12 cellular contexts compared by ENCODE assay signal in genomic region chrX:20144491-20144890, GRCh38. TPM values are rescaled to one million over a fixed set of nuclear protein-coding genes. Genes with fewer than 3 reads are reported as not detected.
DNase-seq lines count a peak whose midpoint lies in the region; TF ChIP-seq lines count a peak whose summit lies in the region.
"Had no signal": no experiment of that assay in that cellular context is flagged by ENCODE, and none has a peak within 500 bp of the region (broad histone marks: within the 10 kb centered on the region; RNA-seq: fewer than 3 reads in every experiment).

No MANE protein-coding gene starts in this region.

- no peaks in the 10 kb centered on the region for H3K27me3 ChIP-seq in esophagus squamous epithelium

- TF ChIP-seq CTCF in esophagus squamous epithelium (IDR thresholded peaks at IDR 0.05), result no peak

- H3K27ac ChIP-seq in substantia nigra (ENCODE audit: low read depth, low read length, poor library complexity, severe bottlenecking) (no peak overlapping the region), esophagus squamous epithelium (no peak overlapping the region)
- H3K27ac ChIP-seq: HL-60 had no signal

- DNase-seq in A172 (ENCODE audit: low spot score) (peak; percentile 78), CD1c-positive myeloid dendritic cell (ENCODE audit: extremely low spot score) (peak; percentile 5), MV-4-11 (lab: John Stamatoyannopoulos, UW) (peak; percentile 63), dermis blood vessel endothelial cell (peak; percentile 88), NCI-H748 (lab: John Stamatoyannopoulos, UW; ENCODE audit: unreplicated experiment) (no peak), NCI-H446 treated with DMSO at 0.1 percent for 48 hours (lab: John Stamatoyannopoulos, UW) (no peak), substantia nigra (lab: John Stamatoyannopoulos, UW) (no peak), esophagus squamous epithelium (lab: John Stamatoyannopoulos, UW) (no peak)
- DNase-seq: CD8-positive, alpha-beta memory T cell; NCI-H1417; stimulated activated CD4-positive, alpha-beta T cell treated with anti-CD3 and anti-CD28 coated beads, Interleukin-4, amount 100 ng/mL, for 1 hour had no signal

- no peaks in the 10 kb centered on the region for H3K36me3 ChIP-seq in esophagus squamous epithelium

- intact Hi-C loops in esophagus squamous epithelium (cut with DNase I), result no loop called here

- no peak overlapping the region for H3K4me3 ChIP-seq in esophagus squamous epithelium

- peaks cover 6 to 11% (median 9%) of the 10 kb centered on the region in 3 donors for H3K4me1 ChIP-seq in esophagus squamous epithelium

- no peaks in the 10 kb centered on the region for H3K9me3 ChIP-seq in esophagus squamous epithelium

- 86 to 88% methylated on average over 1 to 3 of the region's 3 CpGs for WGBS in esophagus squamous epithelium, 2 donors

- no peak for TF ChIP-seq POLR2A in esophagus squamous epithelium (IDR thresholded peaks at IDR 0.05)

RNA-seq across cellular contexts. Expression of gene EIF1AX, which starts 2.9 kb away (rescaled TPM):
- total RNA-seq in A172 (2014; rRNA removed; shearing (Covaris generic)), result 100 and 129 TPM in 2 replicates
- 28.8 and 32.2 TPM in 2 replicates for total RNA-seq in dermis blood vessel endothelial cell
- 10 to 100 TPM; 34.5 to 50.2 (median 44.6) TPM for total RNA-seq in esophagus squamous epithelium

RNA-seq across cellular contexts. Expression of gene MAP7D2, which starts 27.8 kb away (rescaled TPM):
- total RNA-seq in A172 (2014; rRNA removed; shearing (Covaris generic)), result 0.03 TPM in 1 of 2 replicates, not detected in the other
- total RNA-seq in dermis blood vessel endothelial cell, result 0.09 and 0.17 TPM in 2 replicates
- under 1 TPM in 3 of 4 donors, not detected in 1; 0.09 to 0.75 (median 0.38) TPM for total RNA-seq in esophagus squamous epithelium

Comparison
In these comparisons a context has a peak if more than half of its experiments do, and no peak if none do; other contexts are left out.
1. DNase-seq: peak in A172 (single experiment), CD1c-positive myeloid dendritic cell (single experiment), MV-4-11 (single experiment) and dermis blood vessel endothelial cell (single experiment); none in NCI-H748 (single experiment), NCI-H446 treated with DMSO at 0.1 percent for 48 hours (single experiment), substantia nigra (0 of 49) and esophagus squamous epithelium (single experiment).